ENCODE assay signal across 9 cellular contexts in the genomic region with DNA sequence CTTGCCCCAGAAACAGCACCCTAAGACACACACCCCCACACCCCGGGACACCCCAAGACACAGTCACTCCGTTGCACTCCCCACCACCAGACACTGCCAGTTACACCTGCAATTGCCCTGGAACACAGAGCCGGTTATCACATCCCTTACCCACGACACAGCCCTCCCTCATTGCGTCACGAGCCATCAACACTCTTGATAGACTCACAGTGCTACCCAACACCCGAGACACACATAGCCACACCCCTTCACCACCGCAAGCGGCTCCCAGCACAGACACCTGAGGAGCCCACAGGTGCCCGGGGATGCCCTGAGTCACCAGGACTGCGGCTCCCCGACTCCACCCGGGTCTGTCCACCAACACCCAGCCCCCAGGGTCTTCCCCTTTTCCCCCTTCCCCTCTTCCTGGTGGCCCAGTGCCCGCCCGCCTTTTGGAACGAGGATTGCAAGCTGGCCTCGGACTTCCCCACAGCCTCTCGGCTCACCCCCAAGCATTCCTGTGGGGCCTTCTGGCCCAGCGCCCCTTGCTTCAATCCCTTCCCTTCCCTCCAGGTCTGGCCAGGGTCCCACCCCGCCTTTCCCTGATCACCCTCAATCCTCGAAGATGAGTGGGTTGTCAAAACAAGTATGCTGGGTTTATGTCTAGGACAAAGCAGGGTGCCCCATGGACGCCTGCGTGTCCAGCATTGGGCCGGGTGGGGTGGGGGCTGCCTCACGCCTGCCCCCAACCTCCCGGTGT. TPM values are rescaled to one million over a fixed set of nuclear protein-coding genes. Genes with fewer than 3 reads are reported as not detected.
DNase-seq lines count a peak whose midpoint lies in the region; ATAC-seq and TF ChIP-seq lines count a peak whose summit lies in the region.
"Had no signal": no experiment of that assay in that cellular context is flagged by ENCODE, and none has a peak within 500 bp of the region (broad histone marks: within the 10 kb centered on the region; RNA-seq: fewer than 3 reads in every experiment).

No MANE protein-coding gene starts in this region.

- TF ChIP-seq CTCF in cardiac fibroblast (IDR thresholded peaks at IDR 0.05; ENCODE audit: low read depth, low read length) = no peak

- H3K36me3 Mint-ChIP-seq in naive thymus-derived CD4-positive, alpha-beta T cell = peaks cover 0 to 9% (median 0%) of the 10 kb centered on the region in 5 donors

- DNase-seq in NCI-H2029 (lab: John Stamatoyannopoulos, UW) = peak; percentile 36
- no peak for DNase-seq in NCI-H2029 treated with DMSO at 0.1 percent for 48 hours (lab: John Stamatoyannopoulos, UW)
- peak; percentile 57 for DNase-seq in NCI-H2107 treated with DMSO at 0.1 percent for 48 hours (lab: John Stamatoyannopoulos, UW; ENCODE audit: unreplicated experiment)
- peak; percentile 45 to 90 for DNase-seq in cardiac fibroblast (ENCODE audit: low read depth in 2 of 2)
- no peak for DNase-seq in naive thymus-derived CD4-positive, alpha-beta T cell
- no peak for DNase-seq in cerebellum (ENCODE audit: low spot score)

- peaks cover 6 to 19% (median 12%) of the 10 kb centered on the region in 5 donors for H3K27me3 Mint-ChIP-seq in naive thymus-derived CD4-positive, alpha-beta T cell

- no peak overlapping the region for H3K27ac ChIP-seq in naive thymus-derived CD4-positive, alpha-beta T cell (ENCODE audit: low read depth, low read length)
- H3K27ac ChIP-seq: suprapubic skin had no signal

- intact Hi-C loops in naive thymus-derived CD4-positive, alpha-beta T cell (cut with micrococcal nuclease) = loop anchor here in 1 of 2 donors (5.0 to 10.0 kb wide), 2 partner anchors 122 to 340 kb away; a partner anchor contains a TSS

- H3K27me3 ChIP-seq in naive thymus-derived CD4-positive, alpha-beta T cell (ENCODE audit: control insufficient read depth in 2 of 2, insufficient read depth in 2 of 2, low read length in 2 of 2) = peaks cover 0 to 4% of the 10 kb centered on the region in 2 donors

- H3K9me3 Mint-ChIP-seq in naive thymus-derived CD4-positive, alpha-beta T cell = peaks cover 0 to 3% (median 0%) of the 10 kb centered on the region in 11 donors

- ATAC-seq in naive thymus-derived CD4-positive, alpha-beta T cell = peak; percentile 67
- ATAC-seq in GM19023 (IDR thresholded peaks at IDR 0.05; ENCODE audit: unreplicated experiment) = no peak
- no peak for ATAC-seq in HG02798 (IDR thresholded peaks at IDR 0.05; ENCODE audit: poor library complexity, unreplicated experiment)

- H3K4me1 ChIP-seq in naive thymus-derived CD4-positive, alpha-beta T cell (ENCODE audit: control insufficient read depth in 2 of 2, insufficient read depth in 2 of 2, low read length in 2 of 2) = peaks cover 4 to 17% of the 10 kb centered on the region in 2 donors

- no peak overlapping the region for H3K4me3 ChIP-seq in cardiac fibroblast (replicated peaks in 1 of 2; ENCODE audit: low read depth in 2 of 2, low read length in 2 of 2)
- no peak overlapping the region for H3K4me3 ChIP-seq in naive thymus-derived CD4-positive, alpha-beta T cell (ENCODE audit: low read length)
- H3K4me3 ChIP-seq: suprapubic skin had no signal

- POLR2A ChIA-PET in naive thymus-derived CD4-positive, alpha-beta T cell (lab: Charles Lee) = no interaction called here

- H3K9me3 ChIP-seq in naive thymus-derived CD4-positive, alpha-beta T cell (ENCODE audit: control insufficient read depth in 2 of 3, low read length in 3 of 3) = no peaks in the 10 kb centered on the region
- H3K9me3 ChIP-seq: suprapubic skin had no signal

- peaks cover 0 to 37% (median 27%) of the 10 kb centered on the region in 7 donors for H3K4me1 Mint-ChIP-seq in naive thymus-derived CD4-positive, alpha-beta T cell

- H3K4me3 Mint-ChIP-seq in naive thymus-derived CD4-positive, alpha-beta T cell = peak overlapping the region in 1 of 10 donors; percentile 61

- peaks cover 0 to 32% (median 0%) of the 10 kb centered on the region in 3 experiments for H3K36me3 ChIP-seq in naive thymus-derived CD4-positive, alpha-beta T cell (ENCODE audit: control insufficient read depth in 2 of 3, insufficient read depth in 3 of 3, low read length in 3 of 3)

- CTCF ChIA-PET in naive thymus-derived CD4-positive, alpha-beta T cell (lab: Charles Lee) = interaction anchor here (1.3 to 1.9 kb wide), 2 partner anchors 9 to 85 kb away, joined by 3 to 4 read pairs; no protein-coding TSS in a partner anchor

- H3K27ac Mint-ChIP-seq in naive thymus-derived CD4-positive, alpha-beta T cell = peak overlapping the region in 2 of 9 donors; percentile 5 to 78

RNA-seq across cellular contexts. Expression of a gene that starts 1.7 kb away (rescaled TPM):
- total RNA-seq in naive thymus-derived CD4-positive, alpha-beta T cell = under 1 TPM in 1 of 5 experiments, not detected in 4; 0.46 TPM
- polyA plus RNA-seq in naive thymus-derived CD4-positive, alpha-beta T cell = not detected
- 0.27 TPM for total RNA-seq in cerebellum

RNA-seq across cellular contexts. Expression of a gene that starts 19.1 kb away (rescaled TPM):
- 10 to 100 TPM; 21.3 to 45.4 (median 24.7) TPM for total RNA-seq in naive thymus-derived CD4-positive, alpha-beta T cell
- 10 to 100 TPM; 34.0 to 46.1 TPM for polyA plus RNA-seq in naive thymus-derived CD4-positive, alpha-beta T cell
- total RNA-seq in cerebellum = 25.8 TPM

RNA-seq across cellular contexts. Expression of a gene that starts 41.4 kb away (rescaled TPM):
- 100 to 1,000 TPM in 4 of 5 experiments, 10 to 100 TPM in 1; 87.4 to 574 (median 177) TPM for total RNA-seq in naive thymus-derived CD4-positive, alpha-beta T cell
- 100 to 1,000 TPM; 221 to 307 TPM for polyA plus RNA-seq in naive thymus-derived CD4-positive, alpha-beta T cell
- total RNA-seq in cerebellum = 26.3 TPM

RNA-seq across cellular contexts. Expression of a gene that starts 43.7 kb away (rescaled TPM):
- 100 to 1,000 TPM; 194 to 211 (median 206) TPM for total RNA-seq in naive thymus-derived CD4-positive, alpha-beta T cell
- 10 to 100 TPM; 47.2 to 88.2 TPM for polyA plus RNA-seq in naive thymus-derived CD4-positive, alpha-beta T cell
- 38.7 TPM for total RNA-seq in cerebellum

RNA-seq across cellular contexts. Expression of a gene that starts 52.6 kb away (rescaled TPM):
- total RNA-seq in naive thymus-derived CD4-positive, alpha-beta T cell = 100 to 1,000 TPM; 123 to 218 (median 150) TPM
- polyA plus RNA-seq in naive thymus-derived CD4-positive, alpha-beta T cell = 100 to 1,000 TPM; 290 to 325 TPM
- 15.7 TPM for total RNA-seq in cerebellum

Comparison
In these comparisons a context has a peak if more than half of its experiments do, and no peak if none do; other contexts are left out.
1. DNase-seq: peak in NCI-H2029 (single experiment), NCI-H2107 treated with DMSO at 0.1 percent for 48 hours (single experiment) and cardiac fibroblast (2 of 2); none in NCI-H2029 treated with DMSO at 0.1 percent for 48 hours (single experiment), naive thymus-derived CD4-positive, alpha-beta T cell (0 of 9) and cerebellum (single experiment).